1 cellular context compared by ENCODE assay signal in the genomic region with DNA sequence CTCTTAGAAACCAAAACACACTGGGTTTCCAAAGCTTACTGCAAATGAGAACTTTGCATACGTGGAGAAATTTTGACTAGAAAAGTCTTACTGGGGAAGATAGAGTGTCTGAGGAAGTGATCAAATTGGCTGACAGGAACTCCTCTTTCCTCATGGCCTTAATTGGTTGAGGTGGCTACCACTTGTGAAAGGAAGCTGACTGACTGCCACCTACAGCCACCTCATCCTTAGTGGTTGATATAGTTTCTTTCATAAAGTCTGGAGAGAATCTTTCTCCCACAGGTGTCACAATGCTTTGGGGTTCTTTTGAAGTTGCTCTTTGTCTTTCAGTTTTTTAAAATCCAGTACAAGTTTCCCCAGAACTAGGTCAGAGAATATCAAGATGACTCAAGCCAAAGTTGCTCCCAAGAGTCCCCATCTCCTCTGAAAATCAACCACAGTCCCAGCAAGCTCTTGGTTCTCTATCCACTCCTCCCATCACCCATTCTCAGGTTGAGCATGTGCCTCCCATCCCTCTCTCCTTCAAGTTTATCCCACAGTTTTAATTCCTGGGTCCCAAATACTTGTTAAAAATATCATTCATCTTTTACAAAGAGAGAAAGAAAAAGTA.
TF ChIP-seq lines count a peak whose summit lies in the region.

No MANE protein-coding gene starts in this region.

TF ChIP-seq in HepG2, 621 proteins besides CTCF, POLR2A, EP300 and RAD21:
- TF ChIP-seq NCOR1 (IDR thresholded peaks at IDR 0.05; ENCODE audit: borderline replicate concordance, low read length) (no peak), ZNF567 (CRISPR knock-in tag; IDR thresholded peaks at IDR 0.05; ENCODE audit: borderline replicate concordance) (no peak), SETDB1 (CRISPR knock-in tag; IDR thresholded peaks at IDR 0.05; ENCODE audit: borderline replicate concordance) (no peak), TFE3 (CRISPR knock-in tag; IDR thresholded peaks at IDR 0.05) (no peak), ZNF138 (CRISPR knock-in tag; IDR thresholded peaks at IDR 0.05; ENCODE audit: low read depth) (no peak), FOXJ3 (CRISPR knock-in tag; IDR thresholded peaks at IDR 0.05; ENCODE audit: borderline replicate concordance) (no peak), ELF1 (CRISPR knock-in tag; IDR thresholded peaks at IDR 0.05) (no peak), XRCC5 (optimal IDR thresholded peaks at IDR 0.05; ENCODE audit: low read length) (no peak), ZNF841 (CRISPR knock-in tag; IDR thresholded peaks at IDR 0.05; ENCODE audit: borderline replicate concordance) (no peak)
